18 cellular contexts compared by ENCODE assay signal in the genomic region with DNA sequence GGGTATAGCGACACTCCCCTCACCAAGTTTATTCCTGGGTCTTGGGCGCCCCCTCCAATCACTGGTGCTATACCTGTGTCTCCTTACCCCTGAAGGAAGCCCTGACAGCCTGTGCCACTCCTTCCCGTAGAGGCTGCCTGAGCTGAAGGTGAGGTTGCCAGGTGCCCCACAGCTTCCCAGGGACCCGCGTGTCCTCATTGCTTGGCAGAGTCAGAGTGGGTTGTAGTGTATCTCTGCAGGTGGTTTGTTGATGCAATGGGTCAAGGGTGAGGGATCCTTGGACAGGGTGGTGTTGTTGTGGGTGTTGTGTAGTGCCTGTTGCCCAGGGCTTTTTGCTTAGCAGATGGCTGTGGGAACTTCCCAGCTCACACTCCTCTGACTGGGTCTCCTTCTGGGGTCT.
DNase-seq lines count a peak whose midpoint lies in the region; ATAC-seq and TF ChIP-seq lines count a peak whose summit lies in the region.
"Had no signal": no experiment of that assay in that cellular context is flagged by ENCODE, and none has a peak within 500 bp of the region (broad histone marks: within the 10 kb centered on the region; RNA-seq: fewer than 3 reads in every experiment).

No MANE protein-coding gene starts in this region.

- BruUV-seq in IMR-90 (replicated peaks; lab: Mats Ljungman, UMichigan) = no TSS peak

- no peak overlapping the region for H3K14ac ChIP-seq in IMR-90 (replicated peaks; ENCODE audit: low read depth, low read length)

- no peak overlapping the region for H2BK5ac ChIP-seq in IMR-90 (ENCODE audit: low read depth, low read length, poor library complexity, severe bottlenecking)

- no peaks in the 10 kb centered on the region for H3K27me3 Mint-ChIP-seq in endodermal cell (ENCODE audit: insufficient read depth)
- H3K27me3 Mint-ChIP-seq in stimulated activated memory B cell treated with anti-CD40 and anti-IgM and Interleukin-4, amounts not matched to agents 10 μg/mL and 1 μg/mL and 100 μg/mL, for 72 hours = no peaks in the 10 kb centered on the region
- H3K27me3 Mint-ChIP-seq: CD4-positive, alpha-beta memory T cell had no signal

- no peak overlapping the region for H3K23ac ChIP-seq in IMR-90 (ENCODE audit: low read depth, low read length)

- H2AK5ac ChIP-seq in IMR-90 (ENCODE audit: low read depth, low read length) = no peak overlapping the region

- H4K8ac ChIP-seq in IMR-90 (ENCODE audit: low read depth in 2 of 2, low read length in 2 of 2) = no peak overlapping the region

- no peak overlapping the region for H2AK9ac ChIP-seq in IMR-90 (replicated peaks; ENCODE audit: low read depth, low read length, poor library complexity)

- H3K56ac ChIP-seq in IMR-90 (ENCODE audit: extremely low read depth, insufficient read depth, low read length) = no peak overlapping the region

- no peak for ATAC-seq in IMR-90 (ENCODE audit: low read depth)
- ATAC-seq in stimulated activated memory B cell treated with anti-CD40 and anti-IgM and Interleukin-4, amounts not matched to agents 10 μg/mL and 1 μg/mL and 100 μg/mL, for 72 hours = peak; percentile 48
- no peak for ATAC-seq in activated CD4-positive, CD25-positive, alpha-beta regulatory T cell treated with anti-CD3 and anti-CD28 coated beads, Interleukin-2, amount 50 U/mL, for 24 hours
- ATAC-seq: A549 had no signal

- no peak overlapping the region for H4K91ac ChIP-seq in IMR-90 (ENCODE audit: insufficient read depth, low read depth, low read length)

- no peak overlapping the region for H4K5ac ChIP-seq in IMR-90 (ENCODE audit: low read depth, low read length)

- dilution Hi-C loops in IMR-90 (cut with HindIII; ENCODE audit: low sequenced_read_pairs, unreplicated experiment) = no loop called here

- H3K9me3 ChIP-seq in IMR-90 (ENCODE audit: control insufficient read depth, insufficient read depth, low read length) (peaks cover 12% of the 10 kb centered on the region; the same call in 1 of the 2 replicates), endodermal cell (ENCODE audit: control insufficient read depth, low read length) (no peaks in the 10 kb centered on the region)
- H3K9me3 ChIP-seq: A549, HAP-1 had no signal

- POLR2A ChIA-PET in IMR-90 (lab: Charles Lee; ENCODE audit: unreplicated experiment) = no interaction called here

- H3K9ac ChIP-seq in IMR-90 (ENCODE audit: low read depth, low read length) (no peak overlapping the region), endodermal cell (ENCODE audit: extremely low read depth, low read length, poor library complexity, severe bottlenecking) (no peak overlapping the region)

- H3K4me3 Mint-ChIP-seq in endodermal cell = no peak overlapping the region
- H3K4me3 Mint-ChIP-seq in stimulated activated memory B cell treated with anti-CD40 and anti-IgM and Interleukin-4, amounts not matched to agents 10 μg/mL and 1 μg/mL and 100 μg/mL, for 72 hours = no peak overlapping the region

- H3K36me3 ChIP-seq in IMR-90 (ENCODE audit: control insufficient read depth, insufficient read depth, low read length) = no peaks in the 10 kb centered on the region
- H3K36me3 ChIP-seq in endodermal cell (ENCODE audit: control insufficient read depth, insufficient read depth, low read length) = no peaks in the 10 kb centered on the region
- H3K36me3 ChIP-seq: HAP-1 had no signal

- CTCF ChIA-PET in IMR-90 (lab: Yijun Ruan, JAX) = no interaction called here

- TF ChIP-seq POLR2A in IMR-90 (IDR thresholded peaks at IDR 0.05; ENCODE audit: low read depth, low read length) = no peak

- H2AFZ ChIP-seq in IMR-90 (replicated peaks; ENCODE audit: low read length, poor library complexity) = peak overlapping the region; percentile 32

- no peak overlapping the region for H2BK15ac ChIP-seq in IMR-90 (ENCODE audit: low read depth, low read length)

- H2BK120ac ChIP-seq in IMR-90 (ENCODE audit: low read depth, low read length) = no peak overlapping the region

- H3K4me3 ChIP-seq in IMR-90 (ENCODE audit: insufficient read depth, low read depth, low read length) (no peak overlapping the region), endodermal cell (ENCODE audit: low read length) (no peak overlapping the region), foreskin fibroblast (ENCODE audit: low read depth in 1 of 2, low read length in 2 of 2) (no peak overlapping the region)
- H3K4me3 ChIP-seq: A549, HAP-1 had no signal

- TF ChIP-seq CTCF in IMR-90 (conservative IDR thresholded peaks at IDR 0.05; ENCODE audit: low read depth, low read length) (no peak), endodermal cell (conservative IDR thresholded peaks at IDR 0.05) (no peak), foreskin fibroblast (IDR thresholded peaks at IDR 0.05; ENCODE audit: low read depth, low read length) (no peak), GM13977 (IDR thresholded peaks at IDR 0.05; ENCODE audit: extremely low read depth, insufficient read depth, missing control alignments) (no peak)

- H3K36me3 Mint-ChIP-seq in endodermal cell (ENCODE audit: low read depth) = no peaks in the 10 kb centered on the region
- H3K36me3 Mint-ChIP-seq in stimulated activated memory B cell treated with anti-CD40 and anti-IgM and Interleukin-4, amounts not matched to agents 10 μg/mL and 1 μg/mL and 100 μg/mL, for 72 hours = no peaks in the 10 kb centered on the region
- H3K36me3 Mint-ChIP-seq: CD4-positive, alpha-beta memory T cell had no signal

- DNase-seq in IMR-90 (no peak), endodermal cell (peak; percentile 39), foreskin fibroblast (no peak), GM13977 (ENCODE audit: low spot score) (no peak)
- DNase-seq: 8988T; ACHN; C1 segment of cervical spinal cord; Calu3; CD4-positive, alpha-beta memory T cell; COR-L47; DMS53; DMS79 treated with DMSO at 0.1 percent for 48 hours; GF-D8; GOT3 had no signal

- no peak overlapping the region for H3K4me2 ChIP-seq in IMR-90 (ENCODE audit: low read depth, low read length)
- H3K4me2 ChIP-seq: A549 had no signal

- H3K27me3 ChIP-seq in IMR-90 (ENCODE audit: control insufficient read depth, insufficient read depth, low read length) (no peaks in the 10 kb centered on the region), endodermal cell (ENCODE audit: control insufficient read depth, insufficient read depth, low read length, poor library complexity, severe bottlenecking) (no peaks in the 10 kb centered on the region)

- H3K4ac ChIP-seq in IMR-90 (ENCODE audit: low read depth, low read length) = no peak overlapping the region

- in situ Hi-C loops in IMR-90 (cut with MboI; ENCODE audit: low sequenced_read_pairs) = no loop called here
- in situ Hi-C loops in GM13977 (cut with MboI; ENCODE audit: low pct_unique_long_range_greater_than_20kb, low sequenced_read_pairs, unreplicated experiment) = no loop called here

- no peaks in the 10 kb centered on the region for H3K79me1 ChIP-seq in IMR-90 (ENCODE audit: low read depth in 1 of 2, low read length in 2 of 2)

- H3K4me1 ChIP-seq in IMR-90 (ENCODE audit: control insufficient read depth, insufficient read depth, low read length) (no peaks in the 10 kb centered on the region), endodermal cell (ENCODE audit: control insufficient read depth, insufficient read depth, low read length) (no peaks in the 10 kb centered on the region)
- H3K4me1 ChIP-seq: A549, HAP-1 had no signal

- H3K18ac ChIP-seq in IMR-90 (ENCODE audit: low read depth, low read length) = no peak overlapping the region

- no peaks in the 10 kb centered on the region for H3K9me1 ChIP-seq in IMR-90 (ENCODE audit: insufficient read depth, low read length)

- TF ChIP-seq RAD21 in IMR-90 (IDR thresholded peaks at IDR 0.05; ENCODE audit: low read length) = no peak

- intact Hi-C loops in IMR-90 (cut with micrococcal nuclease) = no loop called here

- no peak overlapping the region for H3K27ac ChIP-seq in IMR-90 (ENCODE audit: insufficient read depth, low read length)
- no peak overlapping the region for H3K27ac ChIP-seq in endodermal cell (ENCODE audit: low read depth, low read length)
- H3K27ac ChIP-seq: A549 had no signal

- H3K27ac Mint-ChIP-seq in endodermal cell = no peak overlapping the region
- H3K27ac Mint-ChIP-seq in stimulated activated memory B cell treated with anti-CD40 and anti-IgM and Interleukin-4, amounts not matched to agents 10 μg/mL and 1 μg/mL and 100 μg/mL, for 72 hours = no peak overlapping the region
- H3K27ac Mint-ChIP-seq: CD4-positive, alpha-beta memory T cell had no signal

- H4K20me1 ChIP-seq in IMR-90 (ENCODE audit: insufficient read depth, low read length) = no peaks in the 10 kb centered on the region

- H3K4me1 Mint-ChIP-seq in endodermal cell = no peaks in the 10 kb centered on the region
- H3K4me1 Mint-ChIP-seq in stimulated activated memory B cell treated with anti-CD40 and anti-IgM and Interleukin-4, amounts not matched to agents 10 μg/mL and 1 μg/mL and 100 μg/mL, for 72 hours = no peaks in the 10 kb centered on the region
- H3K4me1 Mint-ChIP-seq: CD4-positive, alpha-beta memory T cell had no signal

- no peaks in the 10 kb centered on the region for H3K9me3 Mint-ChIP-seq in endodermal cell
- peaks cover 3% of the 10 kb centered on the region for H3K9me3 Mint-ChIP-seq in stimulated activated memory B cell treated with anti-CD40 and anti-IgM and Interleukin-4, amounts not matched to agents 10 μg/mL and 1 μg/mL and 100 μg/mL, for 72 hours

- H2BK20ac ChIP-seq in IMR-90 (ENCODE audit: low read depth, low read length) = no peak overlapping the region

- WGBS in IMR-90 (ENCODE audit: extremely low coverage in 2 of 2, insufficient read length in 1 of 2), 2 experiments = no CpG with 5 or more reads among the region's 5 CpGs
- 76% methylated on average over 5 of the region's 5 CpGs; no CpG with 5 or more reads in 1 of the 2 experiments for WGBS in endodermal cell (ENCODE audit: insufficient coverage in 1 of 2, insufficient read length in 1 of 2), 2 experiments

TF ChIP-seq in IMR-90, 13 proteins besides CTCF, POLR2A, EP300 and RAD21:
- TF ChIP-seq, protein P1, sequence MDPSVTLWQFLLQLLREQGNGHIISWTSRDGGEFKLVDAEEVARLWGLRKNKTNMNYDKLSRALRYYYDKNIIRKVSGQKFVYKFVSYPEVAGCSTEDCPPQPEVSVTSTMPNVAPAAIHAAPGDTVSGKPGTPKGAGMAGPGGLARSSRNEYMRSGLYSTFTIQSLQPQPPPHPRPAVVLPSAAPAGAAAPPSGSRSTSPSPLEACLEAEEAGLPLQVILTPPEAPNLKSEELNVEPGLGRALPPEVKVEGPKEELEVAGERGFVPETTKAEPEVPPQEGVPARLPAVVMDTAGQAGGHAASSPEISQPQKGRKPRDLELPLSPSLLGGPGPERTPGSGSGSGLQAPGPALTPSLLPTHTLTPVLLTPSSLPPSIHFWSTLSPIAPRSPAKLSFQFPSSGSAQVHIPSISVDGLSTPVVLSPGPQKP (IDR thresholded peaks at IDR 0.05; ENCODE audit: borderline replicate concordance, low read depth, low read length) = no peak
- TF ChIP-seq BHLHE40 (IDR thresholded peaks at IDR 0.05; ENCODE audit: low read depth, low read length) = no peak
